In the genomic region with DNA sequence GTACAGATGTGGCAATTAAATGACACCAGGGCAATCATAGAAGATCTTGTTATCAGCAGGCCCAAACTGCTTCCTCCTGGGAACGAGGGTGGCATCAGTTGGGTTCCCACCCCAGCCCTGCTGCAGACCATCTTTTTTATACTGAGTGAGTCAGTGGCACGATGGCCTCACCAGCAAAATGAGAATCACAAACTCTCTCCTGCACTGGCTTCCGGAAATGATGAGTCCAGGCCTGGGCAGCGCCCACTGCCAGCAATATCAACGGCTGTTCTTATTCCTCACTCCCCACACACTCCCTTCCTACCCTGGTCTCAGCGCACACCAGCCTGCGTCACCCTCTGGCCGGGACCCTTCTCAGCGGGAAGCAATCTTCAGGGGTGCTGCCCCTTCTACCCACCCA, we compare ENCODE assay signal across 28 cellular contexts.
"Had no signal": no experiment of that assay in that cellular context is flagged by ENCODE, and none has a peak within 500 bp of the region (broad histone marks: within the 10 kb centered on the region; RNA-seq: fewer than 3 reads in every experiment).

No MANE protein-coding gene starts in this region.

- H3K4me3 ChIP-seq: left lung, lower lobe of right lung, ovary, prostate gland, sigmoid colon, spleen, thoracic aorta, upper lobe of left lung had no signal

- H3K27ac Mint-ChIP-seq: activated CD8-positive, alpha-beta memory T cell treated with anti-CD3 and anti-CD28 coated beads, Interleukin-2, amount 10 ng/mL, durations not matched to agents 7 days and 5 days; activated CD8-positive, alpha-beta T cell treated with anti-CD3 and anti-CD28 coated beads, Interleukin-2, amount 10 ng/mL, durations not matched to agents 7 days and 5 days; activated naive CD4-positive, alpha-beta T cell treated with anti-CD3 and anti-CD28 coated beads, Interleukin-2, amount 10 ng/mL, durations not matched to agents 7 days and 5 days; activated naive CD8-positive, alpha-beta T cell treated with anti-CD3 and anti-CD28 coated beads, Interleukin-2, amount 10 ng/mL, durations not matched to agents 7 days and 5 days; activated T-cell treated with anti-CD3 and anti-CD28 coated beads, Interleukin-2, amount 50 U/mL, for 72 hours; natural killer cell; WTC11 had no signal

- H3K4me3 Mint-ChIP-seq: activated CD8-positive, alpha-beta memory T cell treated with anti-CD3 and anti-CD28 coated beads, Interleukin-2, amount 10 ng/mL, durations not matched to agents 7 days and 5 days; activated CD8-positive, alpha-beta T cell treated with anti-CD3 and anti-CD28 coated beads, Interleukin-2, amount 10 ng/mL, durations not matched to agents 7 days and 5 days; activated naive CD4-positive, alpha-beta T cell treated with anti-CD3 and anti-CD28 coated beads, Interleukin-2, amount 10 ng/mL, durations not matched to agents 7 days and 5 days; activated naive CD8-positive, alpha-beta T cell treated with anti-CD3 and anti-CD28 coated beads, Interleukin-2, amount 10 ng/mL, durations not matched to agents 7 days and 5 days; activated T-cell treated with anti-CD3 and anti-CD28 coated beads, Interleukin-2, amount 50 U/mL, for 72 hours; natural killer cell; WTC11 had no signal

- ATAC-seq: activated CD8-positive, alpha-beta memory T cell treated with anti-CD3 and anti-CD28 coated beads, Interleukin-2, amount 10 ng/mL, durations not matched to agents 7 days and 5 days; activated CD8-positive, alpha-beta T cell treated with anti-CD3 and anti-CD28 coated beads, Interleukin-2, amount 10 ng/mL, durations not matched to agents 7 days and 5 days; activated T-cell treated with anti-CD3 and anti-CD28 coated beads, Interleukin-2, amount 50 U/mL, for 72 hours; esophagus mucosa; left lung; lower lobe of right lung; natural killer cell; WTC11 had no signal

- H3K27ac ChIP-seq: brain microvascular endothelial cell, left lung, lower lobe of right lung, neutrophil, ovary, prostate gland, sigmoid colon, spleen, thoracic aorta, upper lobe of left lung had no signal

- H3K9me3 Mint-ChIP-seq: activated naive CD8-positive, alpha-beta T cell treated with anti-CD3 and anti-CD28 coated beads, Interleukin-2, amount 10 ng/mL, durations not matched to agents 7 days and 5 days; natural killer cell had no signal

- FAIRE-seq: astrocyte had no signal

- H3K27me3 ChIP-seq: brain microvascular endothelial cell, ovary, upper lobe of left lung had no signal

- H3K4me1 ChIP-seq: left lung, lower lobe of right lung, prostate gland, sigmoid colon, upper lobe of left lung had no signal

- H3K4me1 Mint-ChIP-seq: activated CD8-positive, alpha-beta memory T cell treated with anti-CD3 and anti-CD28 coated beads, Interleukin-2, amount 10 ng/mL, durations not matched to agents 7 days and 5 days; activated naive CD4-positive, alpha-beta T cell treated with anti-CD3 and anti-CD28 coated beads, Interleukin-2, amount 10 ng/mL, durations not matched to agents 7 days and 5 days; activated naive CD8-positive, alpha-beta T cell treated with anti-CD3 and anti-CD28 coated beads, Interleukin-2, amount 10 ng/mL, durations not matched to agents 7 days and 5 days; natural killer cell had no signal

- DNase-seq: activated CD8-positive, alpha-beta memory T cell treated with anti-CD3 and anti-CD28 coated beads, Interleukin-2, amount 10 ng/mL, durations not matched to agents 7 days and 5 days; activated CD8-positive, alpha-beta T cell treated with anti-CD3 and anti-CD28 coated beads, Interleukin-2, amount 10 ng/mL, durations not matched to agents 7 days and 5 days; activated naive CD4-positive, alpha-beta T cell treated with anti-CD3 and anti-CD28 coated beads, Interleukin-2, amount 10 ng/mL, durations not matched to agents 7 days and 5 days; activated naive CD8-positive, alpha-beta T cell treated with anti-CD3 and anti-CD28 coated beads, Interleukin-2, amount 10 ng/mL, durations not matched to agents 7 days and 5 days; activated T-cell treated with anti-CD3 and anti-CD28 coated beads for 4 hours; activated T-cell treated with anti-CD3 and anti-CD28 coated beads, Interleukin-2, amount 50 U/mL, for 72 hours; brain microvascular endothelial cell; cortex of kidney; foreskin fibroblast; head of caudate nucleus; kidney glomerular epithelial cell; left lung; lower lobe of right lung; mesendoderm; natural killer cell; ovary; retina; spleen; stimulated activated naive CD4-positive, alpha-beta T cell treated with Interleukin-2 at 50 U/mL for 16 hours; T-helper 2 cell; upper lobe of left lung had no signal

- H3K9me3 ChIP-seq: lower lobe of right lung, neutrophil, ovary, prostate gland, thoracic aorta had no signal

- H3K36me3 ChIP-seq: brain microvascular endothelial cell, left lung, lower lobe of right lung, neutrophil, ovary, prostate gland, sigmoid colon, spleen, thoracic aorta, upper lobe of left lung had no signal
